ENCODE assay signal across 8 cellular contexts in genomic region chr7:2354173-2355078, GRCh38. TPM values are rescaled to one million over a fixed set of nuclear protein-coding genes. Genes with fewer than 3 reads are reported as not detected.
DNase-seq lines count a peak whose midpoint lies in the region; ATAC-seq and TF ChIP-seq lines count a peak whose summit lies in the region.

EIF3B (plus strand) TSS chr7:2354827; CDS start chr7:2354922, 95 bp downstream.

- peaks cover 0 to 25% of the 10 kb centered on the region in 2 donors for H3K36me3 ChIP-seq in left lung

- DNase-seq in CD1c-positive myeloid dendritic cell (ENCODE audit: extremely low spot score) (peak; percentile 96), NCI-H748 treated with DMSO at 0.1 percent for 48 hours (lab: John Stamatoyannopoulos, UW) (peak; percentile 91), dermis blood vessel endothelial cell (peak; percentile 95), left lung (peak; percentile 90 to 96)
- DNase-seq in activated CD4-positive, alpha-beta T cell treated with anti-CD3 and anti-CD28 coated beads, Interleukin-2, amount 50 U/mL, for 24 hours (ENCODE audit: low read depth in 1 of 2, low spot score in 1 of 2) = peak; percentile 86 to 87
- DNase-seq in stimulated activated CD4-positive, alpha-beta T cell treated with anti-CD3 and anti-CD28 coated beads, Interleukin-2, amount 100 ng/mL, for 4 hours (ENCODE audit: low read depth) = peak; percentile 86

- no peaks in the 10 kb centered on the region for H3K9me3 ChIP-seq in left lung

- no peak for TF ChIP-seq CTCF in left lung (IDR thresholded peaks at IDR 0.05)

- peak within 1 kb of the TSS; percentile 96 to 98 for H3K4me3 ChIP-seq in left lung

- H3K4me1 ChIP-seq in left lung = peaks cover 33 to 50% of the 10 kb centered on the region in 2 donors

- H3K27me3 ChIP-seq in left lung = no peaks in the 10 kb centered on the region

- intact Hi-C loops in left lung (cut with DNase I) = no loop called here

- ATAC-seq in GM19397 (IDR thresholded peaks at IDR 0.05; ENCODE audit: unreplicated experiment) (peak; percentile 82), HG03565 (IDR thresholded peaks at IDR 0.05; ENCODE audit: unreplicated experiment) (peak; percentile 74), left lung (peak; percentile 93)

- H3K27ac ChIP-seq in left lung = peak within 1 kb of the TSS; percentile 99 to 100

RNA-seq across cellular contexts. Expression of gene EIF3B, which starts in this region (rescaled TPM):
- total RNA-seq in dermis blood vessel endothelial cell (250 and 320 TPM in 2 replicates), left lung (100 to 1,000 TPM in 1 of 2 donors, 10 to 100 TPM in 1; 91.4 to 131 TPM)

Comparison
In these comparisons a context has a peak if more than half of its experiments do, and no peak if none do; other contexts are left out.
1. Peak in every context shown above with its lines: DNase-seq, ATAC-seq, H3K4me3 ChIP-seq and H3K27ac ChIP-seq.